Comparison of ENCODE assay signal across 17 cellular contexts in genomic region chr16:71552698-71553503, GRCh38. TPM values are rescaled to one million over a fixed set of nuclear protein-coding genes. Genes with fewer than 3 reads are reported as not detected.
DNase-seq lines count a peak whose midpoint lies in the region; ATAC-seq and TF ChIP-seq lines count a peak whose summit lies in the region.
"Had no signal": no experiment of that assay in that cellular context is flagged by ENCODE, and none has a peak within 500 bp of the region (broad histone marks: within the 10 kb centered on the region; RNA-seq: fewer than 3 reads in every experiment).

No MANE protein-coding gene starts in this region.

- no peak overlapping the region for H3K4ac ChIP-seq in mesendoderm (ENCODE audit: low read depth, low read length)

- H3K36me3 ChIP-seq in DOHH2 (ENCODE audit: control insufficient read depth, low read length) (no peaks in the 10 kb centered on the region), mesendoderm (ENCODE audit: control insufficient read depth, insufficient read depth, low read length) (no peaks in the 10 kb centered on the region)
- H3K36me3 ChIP-seq: lower lobe of right lung, neutrophil, sigmoid colon had no signal

- H3K9me3 Mint-ChIP-seq in activated T-helper 2 cell treated with anti-CD3 and anti-CD28 coated beads, Interferon-gamma antibody, Interleukin-2, Interleukin-4, amounts not matched to agents 10 μg/mL and 5 μg/mL and 100 μg/mL, durations not matched to agents 14 hours and 24 hours and 36 hours = no peaks in the 10 kb centered on the region
- no peaks in the 10 kb centered on the region for H3K9me3 Mint-ChIP-seq in natural killer cell treated with Interleukin-12 subunit alpha and Interleukin-12 subunit beta and Interleukin-15 and Interleukin-18, amount 100 ng/mL, for 72 hours
- H3K9me3 Mint-ChIP-seq: activated T-helper 1 cell treated with anti-CD3 and anti-CD28 coated beads, Interleukin-12 subunit alpha, Interleukin-12 subunit beta, Interleukin-2, Interleukin-4 antibody, amounts not matched to agents 30 ng/mL and 10 ng/mL and 1 ng/mL, durations not matched to agents 14 hours and 24 hours and 36 hours; CD4-positive, alpha-beta T cell; stimulated activated naive CD8-positive, alpha-beta T cell treated with anti-CD3 and anti-CD28 coated beads, Interleukin-15, amount 100 ng/mL, for 72 hours had no signal

- no peak overlapping the region for H2BK120ac ChIP-seq in mesendoderm (ENCODE audit: low read depth, low read length)

- WGBS in mesendoderm (ENCODE audit: extremely low coverage, insufficient coverage, low lambda C conversion rate) = no CpG with 5 or more reads among the region's 6 CpGs

- no peaks in the 10 kb centered on the region for H3K79me1 ChIP-seq in mesendoderm (ENCODE audit: low read length)

- no peaks in the 10 kb centered on the region for H3K4me1 Mint-ChIP-seq in activated T-helper 2 cell treated with anti-CD3 and anti-CD28 coated beads, Interferon-gamma antibody, Interleukin-2, Interleukin-4, amounts not matched to agents 10 μg/mL and 5 μg/mL and 100 μg/mL, durations not matched to agents 14 hours and 24 hours and 36 hours (ENCODE audit: low read depth)
- no peaks in the 10 kb centered on the region for H3K4me1 Mint-ChIP-seq in natural killer cell treated with Interleukin-12 subunit alpha and Interleukin-12 subunit beta and Interleukin-15 and Interleukin-18, amount 100 ng/mL, for 72 hours (ENCODE audit: low read depth in 2 of 2)
- H3K4me1 Mint-ChIP-seq: stimulated activated naive CD8-positive, alpha-beta T cell treated with anti-CD3 and anti-CD28 coated beads, Interleukin-15, amount 100 ng/mL, for 72 hours had no signal

- H3K23ac ChIP-seq in mesendoderm (ENCODE audit: low read length) = no peak overlapping the region

- intact Hi-C loops in activated T-helper 2 cell treated with anti-CD3 and anti-CD28 coated beads, Interferon-gamma antibody, Interleukin-2, Interleukin-4, amounts not matched to agents 10 μg/mL and 5 μg/mL and 100 μg/mL, durations not matched to agents 14 hours and 24 hours and 36 hours (cut with micrococcal nuclease) = no loop called here

- H3K79me2 ChIP-seq in DOHH2 (ENCODE audit: control insufficient read depth, low read length) (no peaks in the 10 kb centered on the region), mesendoderm (ENCODE audit: control insufficient read depth, insufficient read depth, low read length) (no peaks in the 10 kb centered on the region)

- no peaks in the 10 kb centered on the region for H3K36me3 Mint-ChIP-seq in activated T-helper 2 cell treated with anti-CD3 and anti-CD28 coated beads, Interferon-gamma antibody, Interleukin-2, Interleukin-4, amounts not matched to agents 10 μg/mL and 5 μg/mL and 100 μg/mL, durations not matched to agents 14 hours and 24 hours and 36 hours (ENCODE audit: low read depth)
- H3K36me3 Mint-ChIP-seq in natural killer cell treated with Interleukin-12 subunit alpha and Interleukin-12 subunit beta and Interleukin-15 and Interleukin-18, amount 100 ng/mL, for 72 hours = no peaks in the 10 kb centered on the region

- H3K9ac ChIP-seq in mesendoderm (ENCODE audit: low read length) = no peak overlapping the region

- H2AK5ac ChIP-seq in mesendoderm (ENCODE audit: low read length) = no peak overlapping the region

- H3K4me1 ChIP-seq in DOHH2 (ENCODE audit: control insufficient read depth, low read length) (no peaks in the 10 kb centered on the region), mesendoderm (ENCODE audit: control insufficient read depth, low read depth, low read length) (no peaks in the 10 kb centered on the region)
- H3K4me1 ChIP-seq: lower lobe of right lung, sigmoid colon had no signal

- no peak overlapping the region for H3K18ac ChIP-seq in mesendoderm (ENCODE audit: low read length)

- H3K4me3 ChIP-seq in DOHH2 (ENCODE audit: low read length) (no peak overlapping the region), mesendoderm (ENCODE audit: low read length) (no peak overlapping the region)
- H3K4me3 ChIP-seq: lower lobe of right lung, sigmoid colon had no signal

- H3F3A ChIP-seq in DOHH2 (ENCODE audit: control insufficient read depth, insufficient read depth) = no peaks in the 10 kb centered on the region

- TF ChIP-seq CTCF in DOHH2 (IDR thresholded peaks at IDR 0.05; ENCODE audit: low read depth, low read length, poor library complexity, severe bottlenecking) = peak; percentile 40

- TF ChIP-seq RAD21 in Ishikawa (IDR thresholded peaks at IDR 0.05; ENCODE audit: low read depth) = peak; percentile 29; the same call in 1 of the 2 replicates

- TF ChIP-seq EP300 in Ishikawa (IDR thresholded peaks at IDR 0.05; ENCODE audit: borderline replicate concordance) = no peak

- no peak overlapping the region for H4K8ac ChIP-seq in mesendoderm (ENCODE audit: low read depth, low read length)

- H3K4me2 ChIP-seq in DOHH2 (ENCODE audit: low read length) = no peak overlapping the region
- H3K4me2 ChIP-seq in mesendoderm (ENCODE audit: low read length) = no peak overlapping the region

- H2BK5ac ChIP-seq in mesendoderm (ENCODE audit: low read length) = no peak overlapping the region

- H3K4me3 Mint-ChIP-seq in activated T-helper 2 cell treated with anti-CD3 and anti-CD28 coated beads, Interferon-gamma antibody, Interleukin-2, Interleukin-4, amounts not matched to agents 10 μg/mL and 5 μg/mL and 100 μg/mL, durations not matched to agents 14 hours and 24 hours and 36 hours (ENCODE audit: low read depth) = no peak overlapping the region
- H3K4me3 Mint-ChIP-seq in natural killer cell treated with Interleukin-12 subunit alpha and Interleukin-12 subunit beta and Interleukin-15 and Interleukin-18, amount 100 ng/mL, for 72 hours = no peak overlapping the region
- H3K4me3 Mint-ChIP-seq: activated T-helper 1 cell treated with anti-CD3 and anti-CD28 coated beads, Interleukin-12 subunit alpha, Interleukin-12 subunit beta, Interleukin-2, Interleukin-4 antibody, amounts not matched to agents 30 ng/mL and 10 ng/mL and 1 ng/mL, durations not matched to agents 14 hours and 24 hours and 36 hours; CD4-positive, alpha-beta T cell; dendritic cell treated with granulocyte-macrophage colony-stimulating factor and Interleukin-4, amounts not matched to agents 40 ng/mL and 50 ng/mL, for 4 days; stimulated activated naive CD8-positive, alpha-beta T cell treated with anti-CD3 and anti-CD28 coated beads, Interleukin-15, amount 100 ng/mL, for 72 hours had no signal

- peaks cover 14% of the 10 kb centered on the region for H3K27me3 Mint-ChIP-seq in activated T-helper 2 cell treated with anti-CD3 and anti-CD28 coated beads, Interferon-gamma antibody, Interleukin-2, Interleukin-4, amounts not matched to agents 10 μg/mL and 5 μg/mL and 100 μg/mL, durations not matched to agents 14 hours and 24 hours and 36 hours (ENCODE audit: low read depth)
- peaks cover 27% of the 10 kb centered on the region in 2 donors for H3K27me3 Mint-ChIP-seq in natural killer cell treated with Interleukin-12 subunit alpha and Interleukin-12 subunit beta and Interleukin-15 and Interleukin-18, amount 100 ng/mL, for 72 hours
- H3K27me3 Mint-ChIP-seq: stimulated activated naive CD8-positive, alpha-beta T cell treated with anti-CD3 and anti-CD28 coated beads, Interleukin-15, amount 100 ng/mL, for 72 hours had no signal

- H3K27ac ChIP-seq in DOHH2 (ENCODE audit: low read depth, low read length) (no peak overlapping the region), mesendoderm (ENCODE audit: low read depth, low read length) (no peak overlapping the region)
- H3K27ac ChIP-seq: lower lobe of right lung, neutrophil, RWPE1, sigmoid colon had no signal

- no peak overlapping the region for H3K27ac Mint-ChIP-seq in activated T-helper 2 cell treated with anti-CD3 and anti-CD28 coated beads, Interferon-gamma antibody, Interleukin-2, Interleukin-4, amounts not matched to agents 10 μg/mL and 5 μg/mL and 100 μg/mL, durations not matched to agents 14 hours and 24 hours and 36 hours
- H3K27ac Mint-ChIP-seq in natural killer cell treated with Interleukin-12 subunit alpha and Interleukin-12 subunit beta and Interleukin-15 and Interleukin-18, amount 100 ng/mL, for 72 hours = no peak overlapping the region
- H3K27ac Mint-ChIP-seq: activated T-helper 1 cell treated with anti-CD3 and anti-CD28 coated beads, Interleukin-12 subunit alpha, Interleukin-12 subunit beta, Interleukin-2, Interleukin-4 antibody, amounts not matched to agents 30 ng/mL and 10 ng/mL and 1 ng/mL, durations not matched to agents 14 hours and 24 hours and 36 hours; CD4-positive, alpha-beta T cell; dendritic cell treated with granulocyte-macrophage colony-stimulating factor and Interleukin-4, amounts not matched to agents 40 ng/mL and 50 ng/mL, for 4 days; stimulated activated naive CD8-positive, alpha-beta T cell treated with anti-CD3 and anti-CD28 coated beads, Interleukin-15, amount 100 ng/mL, for 72 hours had no signal

- ATAC-seq in natural killer cell treated with Interleukin-12 subunit alpha and Interleukin-12 subunit beta and Interleukin-15 and Interleukin-18, amount 100 ng/mL, for 72 hours = no peak
- ATAC-seq: lower lobe of right lung; stimulated activated naive CD8-positive, alpha-beta T cell treated with anti-CD3 and anti-CD28 coated beads, Interleukin-15, amount 100 ng/mL, for 72 hours had no signal

- H3K27me3 ChIP-seq in DOHH2 (ENCODE audit: control insufficient read depth, low read length) (no peaks in the 10 kb centered on the region), mesendoderm (ENCODE audit: insufficient read depth, low read length, poor library complexity) (no peaks in the 10 kb centered on the region)
- H3K27me3 ChIP-seq: sigmoid colon had no signal

- H3K56ac ChIP-seq in mesendoderm (ENCODE audit: low read length) = no peak overlapping the region

- no peaks in the 10 kb centered on the region for H3K9me2 ChIP-seq in DOHH2 (replicated peaks; ENCODE audit: control insufficient read depth, low read length)

- H4K20me1 ChIP-seq in DOHH2 (ENCODE audit: control insufficient read depth, insufficient read depth, low read depth, low read length) = no peaks in the 10 kb centered on the region

- H3K9me3 ChIP-seq in DOHH2 (ENCODE audit: control insufficient read depth, insufficient read depth, low read length) = no peaks in the 10 kb centered on the region
- H3K9me3 ChIP-seq: lower lobe of right lung, neutrophil, sigmoid colon had no signal

- DNase-seq in SW480 (ENCODE audit: low spot score) (peak; percentile 17), mesendoderm (peak; percentile 41), NCI-H510A (lab: John Stamatoyannopoulos, UW) (no peak)
- no peak for DNase-seq in activated T-helper 2 cell treated with anti-CD3 and anti-CD28 coated beads, Interferon-gamma antibody, Interleukin-2, Interleukin-4, amounts not matched to agents 10 μg/mL and 5 μg/mL and 100 μg/mL, durations not matched to agents 14 hours and 24 hours and 36 hours (ENCODE audit: low spot score)
- no peak for DNase-seq in natural killer cell treated with Interleukin-12 subunit alpha and Interleukin-12 subunit beta and Interleukin-15 and Interleukin-18, amount 100 ng/mL, for 72 hours (ENCODE audit: low spot score)
- no peak for DNase-seq in stimulated activated CD4-positive, alpha-beta T cell treated with anti-CD3 and anti-CD28 coated beads, Interleukin-2, amount 100 ng/mL, for 48 hours
- DNase-seq: CD4-positive, alpha-beta T cell; lower lobe of right lung; MM.1S; sigmoid colon; stimulated activated naive CD8-positive, alpha-beta T cell treated with anti-CD3 and anti-CD28 coated beads, Interleukin-15, amount 100 ng/mL, for 72 hours had no signal

- H4K5ac ChIP-seq in mesendoderm (ENCODE audit: low read length) = no peak overlapping the region

- no peak overlapping the region for H2BK15ac ChIP-seq in mesendoderm (replicated peaks; ENCODE audit: low read depth)

RNA-seq across cellular contexts. Expression of gene TAT, which starts 24.0 kb away (rescaled TPM):
- polyA plus RNA-seq in mesendoderm (2013, experiment 1 of 2) = 0.03 TPM
- polyA plus RNA-seq in mesendoderm (2013, experiment 2 of 2) = 0.01 TPM
- total RNA-seq in activated T-helper 2 cell treated with anti-CD3 and anti-CD28 coated beads, Interferon-gamma antibody, Interleukin-2, Interleukin-4, amounts not matched to agents 10 μg/mL and 5 μg/mL and 100 μg/mL, durations not matched to agents 14 hours and 24 hours and 36 hours = not detected in 2 replicates
- not detected for total RNA-seq in natural killer cell treated with Interleukin-12 subunit alpha and Interleukin-12 subunit beta and Interleukin-15 and Interleukin-18, amount 100 ng/mL, for 72 hours
- total RNA-seq: activated T-helper 1 cell treated with anti-CD3 and anti-CD28 coated beads, Interleukin-12 subunit alpha, Interleukin-12 subunit beta, Interleukin-2, Interleukin-4 antibody, amounts not matched to agents 30 ng/mL and 10 ng/mL and 1 ng/mL, durations not matched to agents 14 hours and 24 hours and 36 hours; CD4-positive, alpha-beta T cell; lower lobe of right lung; sigmoid colon had no signal

RNA-seq across cellular contexts. Expression of gene CHST4, which starts 26.7 kb away (rescaled TPM):
- 4.3 TPM for polyA plus RNA-seq in mesendoderm (2013, experiment 1 of 2)
- 4.6 TPM for polyA plus RNA-seq in mesendoderm (2013, experiment 2 of 2)
- total RNA-seq in activated T-helper 2 cell treated with anti-CD3 and anti-CD28 coated beads, Interferon-gamma antibody, Interleukin-2, Interleukin-4, amounts not matched to agents 10 μg/mL and 5 μg/mL and 100 μg/mL, durations not matched to agents 14 hours and 24 hours and 36 hours = 0.09 TPM in 1 of 2 replicates, not detected in the other
- total RNA-seq in natural killer cell treated with Interleukin-12 subunit alpha and Interleukin-12 subunit beta and Interleukin-15 and Interleukin-18, amount 100 ng/mL, for 72 hours = not detected
- total RNA-seq: activated T-helper 1 cell treated with anti-CD3 and anti-CD28 coated beads, Interleukin-12 subunit alpha, Interleukin-12 subunit beta, Interleukin-2, Interleukin-4 antibody, amounts not matched to agents 30 ng/mL and 10 ng/mL and 1 ng/mL, durations not matched to agents 14 hours and 24 hours and 36 hours; CD4-positive, alpha-beta T cell; sigmoid colon had no signal

Comparison
In these comparisons a context has a peak if more than half of its experiments do, and no peak if none do; other contexts are left out.
1. DNase-seq: peak in SW480 (single experiment) and mesendoderm (single experiment); none in activated T-helper 2 cell treated with anti-CD3 and anti-CD28 coated beads, Interferon-gamma antibody, Interleukin-2, Interleukin-4, amounts not matched to agents 10 μg/mL and 5 μg/mL and 100 μg/mL, durations not matched to agents 14 hours and 24 hours and 36 hours (single experiment), natural killer cell treated with Interleukin-12 subunit alpha and Interleukin-12 subunit beta and Interleukin-15 and Interleukin-18, amount 100 ng/mL, for 72 hours (single experiment), NCI-H510A (single experiment) and stimulated activated CD4-positive, alpha-beta T cell treated with anti-CD3 and anti-CD28 coated beads, Interleukin-2, amount 100 ng/mL, for 48 hours (0 of 2).